Comparison of ENCODE assay signal across 2 cellular contexts in genomic region chr15:73952171-73952912, GRCh38.
TF ChIP-seq lines count a peak whose summit lies in the region.

No MANE protein-coding gene starts in this region.

TF ChIP-seq in liver, 16 proteins besides CTCF, POLR2A, EP300 and RAD21:
- TF ChIP-seq HNF4A (conservative IDR thresholded peaks at IDR 0.05), result no peak
- TF ChIP-seq RXRA (IDR thresholded peaks at IDR 0.05), result no peak
- no peak for TF ChIP-seq FOXA2 (IDR thresholded peaks at IDR 0.05)
- no peak for TF ChIP-seq FOXA1 (IDR thresholded peaks at IDR 0.05)
- no peak for TF ChIP-seq ZBTB33 (IDR thresholded peaks at IDR 0.05)
- TF ChIP-seq GABPA (IDR thresholded peaks at IDR 0.05 in 1 of 2, conservative IDR thresholded peaks at IDR 0.05 in 1 of 2), result no peak
- TF ChIP-seq ATF3 (IDR thresholded peaks at IDR 0.05), result no peak
- TF ChIP-seq JUND (IDR thresholded peaks at IDR 0.05), result no peak
- no peak for TF ChIP-seq EGR1 (IDR thresholded peaks at IDR 0.05; ENCODE audit: low read depth in 2 of 2)
- no peak for TF ChIP-seq TAF1 (conservative IDR thresholded peaks at IDR 0.05)
- no peak for TF ChIP-seq YY1 (IDR thresholded peaks at IDR 0.05)
- TF ChIP-seq REST (IDR thresholded peaks at IDR 0.05), result no peak
- no peak for TF ChIP-seq HNF4G (IDR thresholded peaks at IDR 0.05)
- TF ChIP-seq MAX (IDR thresholded peaks at IDR 0.05), result no peak
- TF ChIP-seq NR2F2 (IDR thresholded peaks at IDR 0.05), result no peak
- TF ChIP-seq SP1 (IDR thresholded peaks at IDR 0.05), result no peak

TF ChIP-seq in HepG2, 621 proteins besides CTCF, POLR2A, EP300 and RAD21:
- TF ChIP-seq CREM (IDR thresholded peaks at IDR 0.05) (no peak), CREM (CRISPR knock-in tag; IDR thresholded peaks at IDR 0.05) (no peak), ZBTB21 (CRISPR knock-in tag; IDR thresholded peaks at IDR 0.05) (no peak), EED (CRISPR knock-in tag; IDR thresholded peaks at IDR 0.05) (no peak), ZBTB34 (CRISPR knock-in tag; IDR thresholded peaks at IDR 0.05) (no peak), MTA1 (CRISPR knock-in tag; IDR thresholded peaks at IDR 0.05; ENCODE audit: borderline replicate concordance) (no peak), FOXC1 (CRISPR knock-in tag; IDR thresholded peaks at IDR 0.05; ENCODE audit: borderline replicate concordance) (no peak), U2AF2 (IDR thresholded peaks at IDR 0.05; ENCODE audit: low read depth, low read length) (no peak), ZNF691 (CRISPR knock-in tag; IDR thresholded peaks at IDR 0.05; ENCODE audit: borderline replicate concordance, low read depth) (no peak), MAFG (CRISPR knock-in tag; IDR thresholded peaks at IDR 0.05) (no peak), LBX2 (CRISPR knock-in tag; IDR thresholded peaks at IDR 0.05; ENCODE audit: borderline replicate concordance) (no peak)
TF ChIP-seq in HepG2: peak in this region for 0.
